In the genomic region with DNA sequence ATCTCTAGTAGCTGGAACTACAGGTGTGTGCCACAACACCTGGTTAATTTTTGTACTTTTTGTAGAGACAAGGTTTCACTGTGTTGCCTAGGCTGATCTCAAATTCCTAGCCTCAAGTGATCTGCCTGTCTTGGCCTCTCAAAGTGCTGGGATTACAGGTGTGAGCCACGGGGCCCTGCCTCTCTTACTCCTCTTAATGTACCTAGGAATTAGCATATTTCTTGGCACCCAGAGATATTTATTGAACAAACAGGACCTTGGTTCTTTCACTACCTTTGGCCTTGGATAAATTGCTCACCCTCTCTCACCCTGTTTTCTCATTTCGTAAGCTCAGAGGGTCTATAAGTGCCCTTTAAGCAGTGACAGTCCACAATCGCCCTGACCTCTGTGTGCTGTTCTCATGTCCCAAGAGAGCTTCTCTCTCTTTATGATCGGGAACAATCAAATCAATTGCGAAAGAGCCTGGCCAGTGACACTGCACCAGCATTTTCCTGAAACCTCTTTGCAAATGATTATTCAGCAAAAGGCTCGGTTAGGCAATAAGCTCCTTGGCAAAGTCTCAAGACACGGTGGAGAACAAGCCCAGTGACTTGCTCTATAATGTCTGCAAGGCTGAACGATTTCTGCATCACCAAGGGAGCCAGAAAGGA, we compare ENCODE assay signal across 9 cellular contexts.
DNase-seq lines count a peak whose midpoint lies in the region; ATAC-seq, FAIRE-seq and TF ChIP-seq lines count a peak whose summit lies in the region.
"Had no signal": no experiment of that assay in that cellular context is flagged by ENCODE, and none has a peak within 500 bp of the region (broad histone marks: within the 10 kb centered on the region; RNA-seq: fewer than 3 reads in every experiment).

No MANE protein-coding gene starts in this region.

- H3K4me3 ChIP-seq in BJ (ENCODE audit: low read depth, low read length) (no peak overlapping the region), fibroblast of lung (replicated peaks in 1 of 4; ENCODE audit: control extremely low read depth in 1 of 4, insufficient read depth in 1 of 4, low read depth in 3 of 4, low read length in 4 of 4) (no peak overlapping the region), pancreas (no peak overlapping the region)

- intact Hi-C loops in pancreas (cut with DNase I) = loop anchor here in 2 of 3 donors (10.0 kb wide), 2 partner anchors 221 to 681 kb away; no protein-coding TSS in a partner anchor

- TF ChIP-seq CTCF in BJ (IDR thresholded peaks at IDR 0.05; ENCODE audit: insufficient read depth, low read depth, low read length) = no peak
- no peak for TF ChIP-seq CTCF in fibroblast of lung (conservative IDR thresholded peaks at IDR 0.05 in 1 of 2, IDR thresholded peaks at IDR 0.05 in 1 of 2; ENCODE audit: low read depth in 1 of 2, low read length in 2 of 2)
- no peak for TF ChIP-seq CTCF in pancreas (IDR thresholded peaks at IDR 0.05)
- TF ChIP-seq CTCF in foreskin keratinocyte (conservative IDR thresholded peaks at IDR 0.05) = no peak

- H3K9me3 ChIP-seq in fibroblast of lung (ENCODE audit: control insufficient read depth, insufficient read depth, low read depth, low read length) (no peaks in the 10 kb centered on the region), pancreas (no peaks in the 10 kb centered on the region)

- H3K4me1 ChIP-seq in fibroblast of lung (ENCODE audit: control insufficient read depth, extremely low read depth, insufficient read depth, low read length) = no peaks in the 10 kb centered on the region
- peaks cover 0 to 7% (median 0%) of the 10 kb centered on the region in 3 donors for H3K4me1 ChIP-seq in pancreas
- H3K4me1 ChIP-seq in foreskin keratinocyte = no peaks in the 10 kb centered on the region

- H3K27ac ChIP-seq in fibroblast of lung (ENCODE audit: insufficient read depth, low read length) (no peak overlapping the region), pancreas (peak overlapping the region in 1 of 4 donors; percentile 17), foreskin keratinocyte (no peak overlapping the region)

- POLR2A ChIA-PET in BJ (lab: Charles Lee) = no interaction called here

- no peaks in the 10 kb centered on the region; the same call in 1 of the 2 replicates for H3K27me3 ChIP-seq in BJ (ENCODE audit: control insufficient read depth, insufficient read depth, low read length)
- no peaks in the 10 kb centered on the region for H3K27me3 ChIP-seq in fibroblast of lung (ENCODE audit: control insufficient read depth, insufficient read depth, low read length)
- H3K27me3 ChIP-seq in pancreas = no peaks in the 10 kb centered on the region
- no peaks in the 10 kb centered on the region for H3K27me3 ChIP-seq in foreskin keratinocyte

- DNase-seq in BJ (ENCODE audit: low read depth) (peak; percentile 48), NCI-H226 (peak; percentile 17), fibroblast of lung (ENCODE audit: low read depth in 2 of 2) (peak; percentile 51 to 68), pancreas (peak in 4 of 6 donors; percentile 22 to 42 (median 30)), NCI-H526 (lab: John Stamatoyannopoulos, UW) (no peak), ecto neural progenitor cell (ENCODE audit: low spot score) (no peak), foreskin keratinocyte (no peak)

- H4K20me1 ChIP-seq in fibroblast of lung (ENCODE audit: control insufficient read depth, extremely low read depth, insufficient read depth, low read length) = no peaks in the 10 kb centered on the region

- CTCF ChIA-PET in BJ (lab: Yijun Ruan, JAX) = interaction anchor here (0.6 to 3.4 kb wide), 7 partner anchors 8 to 830 kb away, joined by 3 to 50 read pairs (median 3); no protein-coding TSS in a partner anchor

- no peak for FAIRE-seq in pancreas (lab: Jason Lieb, UNC)

- H3K36me3 ChIP-seq in BJ (ENCODE audit: control insufficient read depth, insufficient read depth, low read length) = peaks cover 1% of the 10 kb centered on the region; the same call in 1 of the 2 replicates
- H3K36me3 ChIP-seq in fibroblast of lung (ENCODE audit: control insufficient read depth, insufficient read depth, low read length) = no peaks in the 10 kb centered on the region
- H3K36me3 ChIP-seq in pancreas = no peaks in the 10 kb centered on the region

- H3K79me2 ChIP-seq in fibroblast of lung (ENCODE audit: control insufficient read depth, insufficient read depth, low read length) = no peaks in the 10 kb centered on the region

- ATAC-seq in pancreas (peak; percentile 70 to 90 (median 80)), HG02970 (IDR thresholded peaks at IDR 0.05; ENCODE audit: low FRiP score, unreplicated experiment) (no peak), foreskin keratinocyte (no peak)
- ATAC-seq: SK-N-SH treated with all-trans-retinoic acid at 6 μM for 48 hours had no signal

- H3K9ac ChIP-seq in fibroblast of lung (ENCODE audit: insufficient read depth, low read length) = no peak overlapping the region

- 6 to 15% methylated on average over 8 of the region's 8 CpGs for WGBS in pancreas, 2 donors

- no peak overlapping the region for H3K4me2 ChIP-seq in fibroblast of lung (ENCODE audit: extremely low read depth, insufficient read depth, low read length)

- H2AFZ ChIP-seq in fibroblast of lung (ENCODE audit: low read length) = no peak overlapping the region

Comparison
In these comparisons a context has a peak if more than half of its experiments do, and no peak if none do; other contexts are left out.
1. DNase-seq: peak in BJ (single experiment), NCI-H226 (single experiment), fibroblast of lung (2 of 2) and pancreas (4 of 6); none in NCI-H526 (0 of 2), ecto neural progenitor cell (single experiment) and foreskin keratinocyte (0 of 2).
2. ATAC-seq: peak in pancreas (4 of 4); none in HG02970 (single experiment) and foreskin keratinocyte (single experiment).